In genomic region chr11:126764221-126764620, GRCh38 we compare ENCODE assay signal across 12 cellular contexts.
A peak's percentile ranks its signal among the peaks of the same experiment; 100 is the strongest.
DNase-seq lines count a peak whose midpoint lies in the region; ATAC-seq and TF ChIP-seq lines count a peak whose summit lies in the region.
"Had no signal": no experiment of that assay in that cellular context is flagged by ENCODE, and none has a peak within 500 bp of the region (broad histone marks: within the 10 kb centered on the region; RNA-seq: fewer than 3 reads in every experiment).

No MANE protein-coding gene starts in this region.

- H3K9me2 ChIP-seq in neural cell (ENCODE audit: insufficient read depth, low read length), result no peaks in the 10 kb centered on the region

- no peaks in the 10 kb centered on the region for H3K27me3 ChIP-seq in neural cell (ENCODE audit: insufficient read depth, low read depth, low read length)
- no peaks in the 10 kb centered on the region for H3K27me3 ChIP-seq in CD4-positive, alpha-beta T cell (ENCODE audit: control insufficient read depth, insufficient read depth, low read length)
- H3K27me3 ChIP-seq: esophagus muscularis mucosa had no signal

- no peaks in the 10 kb centered on the region for H3K9me3 ChIP-seq in neural cell (ENCODE audit: low read length)
- H3K9me3 ChIP-seq in CD4-positive, alpha-beta T cell (ENCODE audit: control insufficient read depth, low read length), result no peaks in the 10 kb centered on the region
- H3K9me3 ChIP-seq: esophagus muscularis mucosa had no signal

- H3K27ac ChIP-seq in VCaP (no peak overlapping the region), neural cell (ENCODE audit: low read length) (no peak overlapping the region)
- no peak overlapping the region for H3K27ac ChIP-seq in CD4-positive, alpha-beta T cell (ENCODE audit: low read depth, low read length)
- H3K27ac ChIP-seq: cardiac muscle cell, esophagus muscularis mucosa had no signal

- H2AFZ ChIP-seq in neural cell (ENCODE audit: low read depth, low read length), result no peak overlapping the region

- H3K4me1 Mint-ChIP-seq in stimulated activated memory B cell treated with anti-CD40 and anti-IgM and Interleukin-4, amounts not matched to agents 10 μg/mL and 1 μg/mL and 100 μg/mL, for 72 hours, result no peaks in the 10 kb centered on the region
- no peaks in the 10 kb centered on the region for H3K4me1 Mint-ChIP-seq in CD4-positive, alpha-beta T cell (ENCODE audit: low read depth)
- H3K4me1 Mint-ChIP-seq: activated CD4-positive, alpha-beta T cell treated with anti-CD3 and anti-CD28 coated beads, Interleukin-2, amount 10 ng/mL, durations not matched to agents 24 days and 14 days had no signal

- H4K20me1 ChIP-seq in neural cell (ENCODE audit: insufficient read depth), result no peaks in the 10 kb centered on the region

- TF ChIP-seq RAD21 in neural cell (conservative IDR thresholded peaks at IDR 0.05), result no peak

- no peak for TF ChIP-seq EP300 in neural cell (conservative IDR thresholded peaks at IDR 0.05; ENCODE audit: poor library complexity, severe bottlenecking)

- no peak overlapping the region for H3K4me3 ChIP-seq in neural cell (ENCODE audit: low read length)
- H3K4me3 ChIP-seq: cardiac muscle cell, esophagus muscularis mucosa had no signal

- H3K36me3 Mint-ChIP-seq in stimulated activated memory B cell treated with anti-CD40 and anti-IgM and Interleukin-4, amounts not matched to agents 10 μg/mL and 1 μg/mL and 100 μg/mL, for 72 hours, result no peaks in the 10 kb centered on the region
- H3K36me3 Mint-ChIP-seq in CD4-positive, alpha-beta T cell (ENCODE audit: low read depth), result no peaks in the 10 kb centered on the region

- POLR2A ChIA-PET in CD4-positive, alpha-beta T cell (lab: Charles Lee), result no interaction called here

- CTCF ChIA-PET in CD4-positive, alpha-beta T cell (lab: Charles Lee), result interaction anchor here (1.5 kb wide), 1 partner anchor 22 kb away, joined by 3 read pairs; no protein-coding TSS in a partner anchor

- H3K27me3 Mint-ChIP-seq in stimulated activated memory B cell treated with anti-CD40 and anti-IgM and Interleukin-4, amounts not matched to agents 10 μg/mL and 1 μg/mL and 100 μg/mL, for 72 hours, result no peaks in the 10 kb centered on the region
- no peaks in the 10 kb centered on the region for H3K27me3 Mint-ChIP-seq in CD4-positive, alpha-beta T cell
- H3K27me3 Mint-ChIP-seq: activated CD4-positive, alpha-beta T cell treated with anti-CD3 and anti-CD28 coated beads, Interleukin-2, amount 10 ng/mL, durations not matched to agents 24 days and 14 days had no signal

- H3K4me3 Mint-ChIP-seq in stimulated activated memory B cell treated with anti-CD40 and anti-IgM and Interleukin-4, amounts not matched to agents 10 μg/mL and 1 μg/mL and 100 μg/mL, for 72 hours, result no peak overlapping the region
- H3K4me3 Mint-ChIP-seq in CD4-positive, alpha-beta T cell, result no peak overlapping the region
- H3K4me3 Mint-ChIP-seq: activated CD4-positive, alpha-beta T cell treated with anti-CD3 and anti-CD28 coated beads, Interleukin-2, amount 10 ng/mL, durations not matched to agents 24 days and 14 days had no signal

- intact Hi-C loops in CD4-positive, alpha-beta T cell (cut with DNase I, micrococcal nuclease), result no loop called here

- no peak overlapping the region for H3K9ac ChIP-seq in neural cell (ENCODE audit: low read length)

- H3K79me2 ChIP-seq in neural cell (replicated peaks; ENCODE audit: insufficient read depth, low read length), result no peaks in the 10 kb centered on the region

- H3K4me2 ChIP-seq in neural cell (ENCODE audit: low read length), result no peak overlapping the region

- H3K9me3 Mint-ChIP-seq in stimulated activated memory B cell treated with anti-CD40 and anti-IgM and Interleukin-4, amounts not matched to agents 10 μg/mL and 1 μg/mL and 100 μg/mL, for 72 hours, result peaks cover 5% of the 10 kb centered on the region
- no peaks in the 10 kb centered on the region for H3K9me3 Mint-ChIP-seq in CD4-positive, alpha-beta T cell
- H3K9me3 Mint-ChIP-seq: activated CD4-positive, alpha-beta T cell treated with anti-CD3 and anti-CD28 coated beads, Interleukin-2, amount 10 ng/mL, durations not matched to agents 24 days and 14 days had no signal

- peak in 2 of 3 experiments; percentile 27 to 47 for DNase-seq in NCI-H1417 (lab: John Stamatoyannopoulos, UW)
- no peak for DNase-seq in NCI-H1417 treated with DMSO at 0.1 percent for 48 hours (lab: John Stamatoyannopoulos, UW)
- DNase-seq in M059J (ENCODE audit: low read depth), result peak; percentile 74
- no peak for DNase-seq in LoVo (ENCODE audit: low spot score)
- DNase-seq in CD4-positive, alpha-beta T cell, result no peak
- DNase-seq: activated CD4-positive, alpha-beta T cell treated with anti-CD3 and anti-CD28 coated beads, Interleukin-2, amount 10 ng/mL, durations not matched to agents 24 days and 14 days; NCI-H446 treated with DMSO at 0.1 percent for 48 hours had no signal

- ATAC-seq in stimulated activated memory B cell treated with anti-CD40 and anti-IgM and Interleukin-4, amounts not matched to agents 10 μg/mL and 1 μg/mL and 100 μg/mL, for 72 hours, result no peak
- ATAC-seq in CD4-positive, alpha-beta T cell (ENCODE audit: poor library complexity), result no peak

- no peaks in the 10 kb centered on the region for H3K36me3 ChIP-seq in neural cell (ENCODE audit: insufficient read depth, low read length)
- H3K36me3 ChIP-seq: cardiac muscle cell, esophagus muscularis mucosa had no signal

- peak; percentile 56 for TF ChIP-seq CTCF in VCaP (conservative IDR thresholded peaks at IDR 0.05)
- peak; percentile 33 for TF ChIP-seq CTCF in neural cell (IDR thresholded peaks at IDR 0.05; ENCODE audit: poor library complexity, severe bottlenecking)
- no peak for TF ChIP-seq CTCF in CD4-positive, alpha-beta T cell (IDR thresholded peaks at IDR 0.05)

- H3F3A ChIP-seq in neural cell (ENCODE audit: insufficient read depth, low read length, poor library complexity, severe bottlenecking), result no peaks in the 10 kb centered on the region

- no peak overlapping the region for H3K27ac Mint-ChIP-seq in stimulated activated memory B cell treated with anti-CD40 and anti-IgM and Interleukin-4, amounts not matched to agents 10 μg/mL and 1 μg/mL and 100 μg/mL, for 72 hours
- H3K27ac Mint-ChIP-seq in CD4-positive, alpha-beta T cell, result no peak overlapping the region
- H3K27ac Mint-ChIP-seq: activated CD4-positive, alpha-beta T cell treated with anti-CD3 and anti-CD28 coated beads, Interleukin-2, amount 10 ng/mL, durations not matched to agents 24 days and 14 days had no signal

TF ChIP-seq in neural cell, 6 proteins besides CTCF, POLR2A, EP300 and RAD21:
- TF ChIP-seq REST (IDR thresholded peaks at IDR 0.05; ENCODE audit: borderline replicate concordance), result no peak
- TF ChIP-seq TAF1 (IDR thresholded peaks at IDR 0.05; ENCODE audit: low read depth), result no peak
- TF ChIP-seq POLR2AphosphoS5 (IDR thresholded peaks at IDR 0.05), result no peak
- TF ChIP-seq MXI1 (conservative IDR thresholded peaks at IDR 0.05; ENCODE audit: poor library complexity, severe bottlenecking), result no peak
- TF ChIP-seq SMC3 (conservative IDR thresholded peaks at IDR 0.05; ENCODE audit: poor library complexity), result no peak
- TF ChIP-seq EZH2 (IDR thresholded peaks at IDR 0.05; ENCODE audit: borderline replicate concordance, insufficient read depth, low read length, poor library complexity, severe bottlenecking), result no peak

Comparison
In these comparisons a context has a peak if more than half of its experiments do, and no peak if none do; other contexts are left out.
1. DNase-seq: peak in NCI-H1417 (2 of 3) and M059J (single experiment); none in NCI-H1417 treated with DMSO at 0.1 percent for 48 hours (single experiment), LoVo (single experiment) and CD4-positive, alpha-beta T cell (0 of 10).